In the genomic region with DNA sequence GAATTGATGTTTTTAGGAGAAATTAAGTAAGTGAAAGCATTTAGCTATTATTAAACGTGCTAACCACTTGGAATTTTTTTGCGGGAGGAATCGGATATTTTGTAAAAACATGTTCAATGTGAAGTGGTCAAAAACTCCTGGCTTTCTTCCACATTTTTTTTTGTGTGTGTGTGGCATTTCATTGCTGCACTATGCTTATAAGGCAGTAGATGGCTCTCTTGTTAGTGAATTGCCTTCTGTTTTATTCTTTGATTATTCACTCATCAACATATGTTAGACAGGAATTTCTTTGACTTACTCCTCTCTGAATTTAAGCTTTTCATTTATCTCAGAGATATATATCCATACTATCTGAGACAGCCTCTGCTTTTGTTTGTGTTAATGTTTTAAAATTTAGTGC, we compare ENCODE assay signal across 9 cellular contexts.
DNase-seq lines count a peak whose midpoint lies in the region; ATAC-seq, FAIRE-seq and TF ChIP-seq lines count a peak whose summit lies in the region.
"Had no signal": no experiment of that assay in that cellular context is flagged by ENCODE, and none has a peak within 500 bp of the region (broad histone marks: within the 10 kb centered on the region; RNA-seq: fewer than 3 reads in every experiment).

No MANE protein-coding gene starts in this region.

- H3K9me3 Mint-ChIP-seq in MCF 10A (ENCODE audit: unreplicated experiment), result no peaks in the 10 kb centered on the region

- H3K4me1 ChIP-seq in breast epithelium (no peaks in the 10 kb centered on the region), gastroesophageal sphincter (peaks cover 0 to 42% (median 13%) of the 10 kb centered on the region in 3 donors)

- TF ChIP-seq POLR2A in breast epithelium (IDR thresholded peaks at IDR 0.05), result no peak
- TF ChIP-seq POLR2A in gastroesophageal sphincter (IDR thresholded peaks at IDR 0.05), result no peak

- no peaks in the 10 kb centered on the region for H3K27me3 Mint-ChIP-seq in MCF 10A (ENCODE audit: insufficient read depth, unreplicated experiment)

- no peaks in the 10 kb centered on the region for H3K9me3 ChIP-seq in breast epithelium
- H3K9me3 ChIP-seq in gastroesophageal sphincter, result no peaks in the 10 kb centered on the region

- H3K36me3 ChIP-seq in breast epithelium, result no peaks in the 10 kb centered on the region
- H3K36me3 ChIP-seq in gastroesophageal sphincter, result peaks cover 0 to 31% of the 10 kb centered on the region in 2 donors

- 39 to 50% methylated on average over 3 of the region's 3 CpGs for WGBS in gastroesophageal sphincter (ENCODE audit: low coverage in 1 of 2), 2 donors

- CTCF ChIA-PET in MCF 10A (lab: Yijun Ruan, JAX), result interaction anchor here (0.5 to 1.8 kb wide), 12 partner anchors 10 to 957 kb away, joined by 3 to 7 read pairs (median 3); partner anchors contain the start of gene DERA

- H3K27ac ChIP-seq in breast epithelium (no peak overlapping the region), gastroesophageal sphincter (peak overlapping the region in 3 of 4 donors; percentile 1 to 17 (median 7))
- H3K27ac ChIP-seq: parathyroid adenoma had no signal

- peaks cover 13% of the 10 kb centered on the region for H3K4me1 Mint-ChIP-seq in MCF 10A (ENCODE audit: insufficient read depth, unreplicated experiment)

- DNase-seq in MCF 10A (ENCODE audit: unreplicated experiment) (peak; percentile 23), breast epithelium (ENCODE audit: low spot score in 2 of 2) (no peak), urothelium cell line (ENCODE audit: low spot score) (peak; percentile 32), ureter (ENCODE audit: low spot score) (no peak), NCI-H128 (lab: John Stamatoyannopoulos, UW; ENCODE audit: unreplicated experiment) (no peak)
- no peak for DNase-seq in effector CD4-positive, alpha-beta T cell

- no peak overlapping the region for H3K27ac Mint-ChIP-seq in MCF 10A (ENCODE audit: low read depth, unreplicated experiment)

- ATAC-seq in SK-N-SH treated with all-trans-retinoic acid at 6 μM for 48 hours (peak; percentile 33; the same call in 2 of the 3 replicates), gastroesophageal sphincter (no peak)

- TF ChIP-seq CTCF in MCF 10A (IDR thresholded peaks at IDR 0.05; ENCODE audit: unreplicated experiment), result peak; percentile 26
- peak in 1 of 3 donors; percentile 8 for TF ChIP-seq CTCF in breast epithelium (IDR thresholded peaks at IDR 0.05)
- peak in 3 of 4 experiments; percentile 14 to 48 (median 19) for TF ChIP-seq CTCF in gastroesophageal sphincter (IDR thresholded peaks at IDR 0.05)

- H3K4me3 Mint-ChIP-seq in MCF 10A (ENCODE audit: unreplicated experiment), result no peak overlapping the region

- intact Hi-C loops in MCF 10A (cut with micrococcal nuclease) (no loop called here), breast epithelium (cut with DNase I; ENCODE audit: low total_unique reads) (no loop called here)

- TF ChIP-seq EP300 in gastroesophageal sphincter (IDR thresholded peaks at IDR 0.05), result no peak

- no peak for FAIRE-seq in urothelium cell line (lab: Jason Lieb, UNC)

- H3K4me3 ChIP-seq in breast epithelium (no peak overlapping the region), gastroesophageal sphincter (no peak overlapping the region)

- no peaks in the 10 kb centered on the region for H3K27me3 ChIP-seq in breast epithelium
- no peaks in the 10 kb centered on the region for H3K27me3 ChIP-seq in gastroesophageal sphincter

- H3K36me3 Mint-ChIP-seq in MCF 10A (ENCODE audit: insufficient read depth, unreplicated experiment), result peaks cover 10% of the 10 kb centered on the region

- POLR2A ChIA-PET in MCF 10A (lab: Yijun Ruan, JAX), result no interaction called here

- BruUV-seq in MCF 10A (replicated peaks; lab: Mats Ljungman, UMichigan), result no TSS peak

TF ChIP-seq in SK-N-SH treated with all-trans-retinoic acid at 6 μM for 48 hours, 23 proteins besides CTCF, POLR2A, EP300 and RAD21 (continues in another document):
- no peak for TF ChIP-seq ZFP3 (CRISPR knock-in tag; IDR thresholded peaks at IDR 0.05)
- no peak for TF ChIP-seq ISL1 (CRISPR knock-in tag; IDR thresholded peaks at IDR 0.05)
- TF ChIP-seq CSDC2 (CRISPR knock-in tag; IDR thresholded peaks at IDR 0.05), result no peak
- TF ChIP-seq ZNF70 (CRISPR knock-in tag; IDR thresholded peaks at IDR 0.05), result no peak
- no peak for TF ChIP-seq CREB5 (CRISPR knock-in tag; IDR thresholded peaks at IDR 0.05; ENCODE audit: low read depth)
- TF ChIP-seq, protein P1, sequence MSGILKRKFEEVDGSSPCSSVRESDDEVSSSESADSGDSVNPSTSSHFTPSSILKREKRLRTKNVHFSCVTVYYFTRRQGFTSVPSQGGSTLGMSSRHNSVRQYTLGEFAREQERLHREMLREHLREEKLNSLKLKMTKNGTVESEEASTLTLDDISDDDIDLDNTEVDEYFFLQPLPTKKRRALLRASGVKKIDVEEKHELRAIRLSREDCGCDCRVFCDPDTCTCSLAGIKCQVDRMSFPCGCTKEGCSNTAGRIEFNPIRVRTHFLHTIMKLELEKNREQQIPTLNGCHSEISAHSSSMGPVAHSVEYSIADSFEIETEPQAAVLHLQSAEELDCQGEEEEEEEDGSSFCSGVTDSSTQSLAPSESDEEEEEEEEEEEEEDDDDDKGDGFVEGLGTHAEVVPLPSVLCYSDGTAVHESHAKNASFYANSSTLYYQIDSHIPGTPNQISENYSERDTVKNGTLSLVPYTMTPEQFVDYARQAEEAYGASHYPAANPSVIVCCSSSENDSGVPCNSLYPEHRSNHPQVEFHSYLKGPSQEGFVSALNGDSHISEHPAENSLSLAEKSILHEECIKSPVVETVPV (CRISPR knock-in tag; IDR thresholded peaks at IDR 0.05), result no peak
- TF ChIP-seq ARNTL (CRISPR knock-in tag; IDR thresholded peaks at IDR 0.05; ENCODE audit: borderline replicate concordance, low read depth), result no peak
- TF ChIP-seq TOX (CRISPR knock-in tag; IDR thresholded peaks at IDR 0.05; ENCODE audit: borderline replicate concordance), result no peak
- no peak for TF ChIP-seq OSR1 (CRISPR knock-in tag; IDR thresholded peaks at IDR 0.05)
- no peak for TF ChIP-seq SNAI2 (CRISPR knock-in tag; IDR thresholded peaks at IDR 0.05)
- TF ChIP-seq TSHZ2 (CRISPR knock-in tag; IDR thresholded peaks at IDR 0.05), result no peak
- TF ChIP-seq, protein P2, sequence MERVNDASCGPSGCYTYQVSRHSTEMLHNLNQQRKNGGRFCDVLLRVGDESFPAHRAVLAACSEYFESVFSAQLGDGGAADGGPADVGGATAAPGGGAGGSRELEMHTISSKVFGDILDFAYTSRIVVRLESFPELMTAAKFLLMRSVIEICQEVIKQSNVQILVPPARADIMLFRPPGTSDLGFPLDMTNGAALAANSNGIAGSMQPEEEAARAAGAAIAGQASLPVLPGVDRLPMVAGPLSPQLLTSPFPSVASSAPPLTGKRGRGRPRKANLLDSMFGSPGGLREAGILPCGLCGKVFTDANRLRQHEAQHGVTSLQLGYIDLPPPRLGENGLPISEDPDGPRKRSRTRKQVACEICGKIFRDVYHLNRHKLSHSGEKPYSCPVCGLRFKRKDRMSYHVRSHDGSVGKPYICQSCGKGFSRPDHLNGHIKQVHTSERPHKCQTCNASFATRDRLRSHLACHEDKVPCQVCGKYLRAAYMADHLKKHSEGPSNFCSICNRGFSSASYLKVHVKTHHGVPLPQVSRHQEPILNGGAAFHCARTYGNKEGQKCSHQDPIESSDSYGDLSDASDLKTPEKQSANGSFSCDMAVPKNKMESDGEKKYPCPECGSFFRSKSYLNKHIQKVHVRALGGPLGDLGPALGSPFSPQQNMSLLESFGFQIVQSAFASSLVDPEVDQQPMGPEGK (CRISPR knock-in tag; IDR thresholded peaks at IDR 0.05; ENCODE audit: borderline replicate concordance), result no peak

Comparison
In these comparisons a context has a peak if more than half of its experiments do, and no peak if none do; other contexts are left out.
1. DNase-seq: peak in MCF 10A (single experiment) and urothelium cell line (single experiment); none in breast epithelium (0 of 2), ureter (single experiment), effector CD4-positive, alpha-beta T cell (single experiment) and NCI-H128 (single experiment).
2. H3K27ac ChIP-seq: peak in gastroesophageal sphincter (3 of 4); none in breast epithelium (0 of 2).